In genomic region chr14:21352587-21352986, GRCh38 we compare ENCODE assay signal across 9 cellular contexts. TPM values are rescaled to one million over a fixed set of nuclear protein-coding genes. Genes with fewer than 3 reads are reported as not detected.
DNase-seq lines count a peak whose midpoint lies in the region; ATAC-seq and TF ChIP-seq lines count a peak whose summit lies in the region.
"Had no signal": no experiment of that assay in that cellular context is flagged by ENCODE, and none has a peak within 500 bp of the region (broad histone marks: within the 10 kb centered on the region; RNA-seq: fewer than 3 reads in every experiment).

No MANE protein-coding gene starts in this region.

- CTCF ChIA-PET in PC-9 (lab: Charles Lee): no interaction called here
- CTCF ChIA-PET in activated CD4-positive, alpha-beta memory T cell treated with anti-CD3 and anti-CD28 coated beads, Interleukin-2, amount 10 ng/mL, durations not matched to agents 7 days and 5 days (lab: Charles Lee): no interaction called here

- H3K27me3 ChIP-seq in PC-9 (ENCODE audit: insufficient read depth, low read depth): no peaks in the 10 kb centered on the region
- H3K27me3 ChIP-seq: SJSA1 had no signal

- intact Hi-C loops in PC-9 (cut with micrococcal nuclease; ENCODE audit: unreplicated experiment): no loop called here

- no peaks in the 10 kb centered on the region for H3K9me3 ChIP-seq in PC-9 (ENCODE audit: insufficient read depth, low read depth)
- H3K9me3 ChIP-seq: SJSA1 had no signal

- POLR2A ChIA-PET in PC-9 (lab: Charles Lee; ENCODE audit: unreplicated experiment): no interaction called here
- POLR2A ChIA-PET in activated CD4-positive, alpha-beta memory T cell treated with anti-CD3 and anti-CD28 coated beads, Interleukin-2, amount 10 ng/mL, durations not matched to agents 7 days and 5 days (lab: Charles Lee): interaction anchor here (0.8 kb wide), 1 partner anchor 30 kb away, joined by 4 read pairs; no protein-coding TSS in a partner anchor

- TF ChIP-seq CTCF in PC-9 (conservative IDR thresholded peaks at IDR 0.05): no peak

- no peak overlapping the region for H2AFZ ChIP-seq in PC-9

- DNase-seq in PC-9 (no peak), memory B cell (ENCODE audit: low spot score in 2 of 2) (peak; percentile 28 to 55)
- DNase-seq in stimulated activated CD4-positive, alpha-beta T cell treated with anti-CD3 and anti-CD28 coated beads, Interleukin-15, amount 100 ng/mL, for 24 hours: no peak
- no peak for DNase-seq in activated CD4-positive, alpha-beta memory T cell treated with anti-CD3 and anti-CD28 coated beads, Interleukin-2, amount 10 ng/mL, durations not matched to agents 7 days and 5 days
- DNase-seq: NCI-H2029 had no signal

- peak overlapping the region; percentile 35 for H3K4me3 Mint-ChIP-seq in memory B cell
- no peak overlapping the region for H3K4me3 Mint-ChIP-seq in activated CD4-positive, alpha-beta memory T cell treated with anti-CD3 and anti-CD28 coated beads, Interleukin-2, amount 10 ng/mL, durations not matched to agents 7 days and 5 days

- H3K4me1 Mint-ChIP-seq in memory B cell: peaks cover 9% of the 10 kb centered on the region
- no peaks in the 10 kb centered on the region for H3K4me1 Mint-ChIP-seq in activated CD4-positive, alpha-beta memory T cell treated with anti-CD3 and anti-CD28 coated beads, Interleukin-2, amount 10 ng/mL, durations not matched to agents 7 days and 5 days

- no peaks in the 10 kb centered on the region for H3K4me1 ChIP-seq in PC-9 (replicated peaks; ENCODE audit: insufficient read depth)
- H3K4me1 ChIP-seq: SJSA1 had no signal

- no peak overlapping the region for H3K4me2 ChIP-seq in PC-9

- H3K27ac Mint-ChIP-seq in memory B cell: peak overlapping the region; percentile 87
- H3K27ac Mint-ChIP-seq in activated CD4-positive, alpha-beta memory T cell treated with anti-CD3 and anti-CD28 coated beads, Interleukin-2, amount 10 ng/mL, durations not matched to agents 7 days and 5 days: no peak overlapping the region

- TSS peak; percentile 7 for BruUV-seq in PC-9 (replicated peaks; lab: Mats Ljungman, UMichigan)

- H3K27ac ChIP-seq in PC-9: no peak overlapping the region
- H3K27ac ChIP-seq: SJSA1 had no signal

- H3F3A ChIP-seq in PC-9 (ENCODE audit: insufficient read depth, low read depth): peaks cover 4% of the 10 kb centered on the region; the same call in 1 of the 2 replicates

- H3K4me3 ChIP-seq in PC-9: no peak overlapping the region
- H3K4me3 ChIP-seq: SJSA1 had no signal

- no peaks in the 10 kb centered on the region for H3K27me3 Mint-ChIP-seq in memory B cell
- H3K27me3 Mint-ChIP-seq in activated CD4-positive, alpha-beta memory T cell treated with anti-CD3 and anti-CD28 coated beads, Interleukin-2, amount 10 ng/mL, durations not matched to agents 7 days and 5 days: no peaks in the 10 kb centered on the region

- peaks cover 42% of the 10 kb centered on the region for H3K36me3 Mint-ChIP-seq in memory B cell
- H3K36me3 Mint-ChIP-seq in activated CD4-positive, alpha-beta memory T cell treated with anti-CD3 and anti-CD28 coated beads, Interleukin-2, amount 10 ng/mL, durations not matched to agents 7 days and 5 days (ENCODE audit: low read depth): peaks cover 67% of the 10 kb centered on the region

- peaks cover 1% of the 10 kb centered on the region for H3K9me3 Mint-ChIP-seq in memory B cell
- no peaks in the 10 kb centered on the region for H3K9me3 Mint-ChIP-seq in activated CD4-positive, alpha-beta memory T cell treated with anti-CD3 and anti-CD28 coated beads, Interleukin-2, amount 10 ng/mL, durations not matched to agents 7 days and 5 days

- peaks cover 6% of the 10 kb centered on the region; the same call in 1 of the 2 replicates for H3K36me3 ChIP-seq in PC-9 (ENCODE audit: low read depth)

- no peaks in the 10 kb centered on the region for H3K9me2 ChIP-seq in PC-9 (ENCODE audit: insufficient read depth)

- no peaks in the 10 kb centered on the region for H3K79me2 ChIP-seq in PC-9 (ENCODE audit: low read depth)

- H4K20me1 ChIP-seq in PC-9 (ENCODE audit: insufficient read depth): no peaks in the 10 kb centered on the region

- ATAC-seq in GM18517 (IDR thresholded peaks at IDR 0.05; ENCODE audit: unreplicated experiment) (peak; percentile 51), HG02759 (IDR thresholded peaks at IDR 0.05; ENCODE audit: unreplicated experiment) (peak; percentile 70), memory B cell (ENCODE audit: low read depth) (peak; percentile 99), HG03280 (IDR thresholded peaks at IDR 0.05; ENCODE audit: unreplicated experiment) (no peak)

RNA-seq across cellular contexts. Expression of gene SUPT16H, which starts 31.2 kb away (rescaled TPM):
- 57.2 and 65.4 TPM in 2 replicates for total RNA-seq in PC-9 (2021)
- 100 to 1,000 TPM; 114 TPM for total RNA-seq in activated CD4-positive, alpha-beta memory T cell treated with anti-CD3 and anti-CD28 coated beads, Interleukin-2, amount 10 ng/mL, durations not matched to agents 7 days and 5 days

Comparison
In these comparisons a context has a peak if more than half of its experiments do, and no peak if none do; other contexts are left out.
1. DNase-seq: peak in memory B cell (2 of 2); none in PC-9 (0 of 2), stimulated activated CD4-positive, alpha-beta T cell treated with anti-CD3 and anti-CD28 coated beads, Interleukin-15, amount 100 ng/mL, for 24 hours (single experiment) and activated CD4-positive, alpha-beta memory T cell treated with anti-CD3 and anti-CD28 coated beads, Interleukin-2, amount 10 ng/mL, durations not matched to agents 7 days and 5 days (single experiment).